Comparison of ENCODE assay signal across 13 cellular contexts in genomic region chr10:32962541-32962940, GRCh38. TPM values are rescaled to one million over a fixed set of nuclear protein-coding genes. Genes with fewer than 3 reads are reported as not detected.
DNase-seq lines count a peak whose midpoint lies in the region; ATAC-seq and TF ChIP-seq lines count a peak whose summit lies in the region.
"Had no signal": no experiment of that assay in that cellular context is flagged by ENCODE, and none has a peak within 500 bp of the region (broad histone marks: within the 10 kb centered on the region; RNA-seq: fewer than 3 reads in every experiment).

No MANE protein-coding gene starts in this region.

- H3K27me3 Mint-ChIP-seq in stimulated activated memory B cell treated with anti-CD40 and anti-IgM and Interleukin-4, amounts not matched to agents 10 μg/mL and 1 μg/mL and 100 μg/mL, for 72 hours = no peaks in the 10 kb centered on the region

- CTCF ChIA-PET in HCT116 (lab: Charles Lee) = interaction anchor here (1.4 kb wide), 1 partner anchor 46 kb away, joined by 3 read pairs; no protein-coding TSS in a partner anchor

- H3K9ac ChIP-seq in HCT116 (ENCODE audit: low read length) = peak overlapping the region; percentile 40

- peaks cover 39% of the 10 kb centered on the region for H3K4me1 Mint-ChIP-seq in stimulated activated memory B cell treated with anti-CD40 and anti-IgM and Interleukin-4, amounts not matched to agents 10 μg/mL and 1 μg/mL and 100 μg/mL, for 72 hours

- H3K9me2 ChIP-seq in HCT116 (ENCODE audit: insufficient read depth) (no peaks in the 10 kb centered on the region), hepatocyte (replicated peaks; ENCODE audit: insufficient read depth) (no peaks in the 10 kb centered on the region)

- RAD21 ChIA-PET in HCT116 (lab: Charles Lee; ENCODE audit: low non-redundant PET in 1 of 2, low total read pairs in 2 of 2, uncharacterized antibody in 2 of 2, unreplicated experiment in 2 of 2) = no interaction called here

- no TSS peak for BruUV-seq in HCT116 (replicated peaks; lab: Mats Ljungman, UMichigan)

- H3K27ac Mint-ChIP-seq in stimulated activated memory B cell treated with anti-CD40 and anti-IgM and Interleukin-4, amounts not matched to agents 10 μg/mL and 1 μg/mL and 100 μg/mL, for 72 hours = peak overlapping the region; percentile 54
- H3K27ac Mint-ChIP-seq: CD8-positive, alpha-beta T cell had no signal

- DNase-seq in HCT116 (ENCODE audit: low read depth, low spot score) = no peak
- DNase-seq in adrenal gland = no peak
- DNase-seq in hepatocyte (ENCODE audit: low spot score) = no peak
- DNase-seq in Ammon's horn (ENCODE audit: low spot score) = no peak
- DNase-seq: activated CD4-positive, alpha-beta T cell treated with anti-CD3 and anti-CD28 coated beads for 48 hours; activated gamma-delta T cell; CD8-positive, alpha-beta T cell; effector CD8-positive, alpha-beta T cell; NCI-H524 had no signal

- peaks cover 3% of the 10 kb centered on the region for H3K9me3 Mint-ChIP-seq in stimulated activated memory B cell treated with anti-CD40 and anti-IgM and Interleukin-4, amounts not matched to agents 10 μg/mL and 1 μg/mL and 100 μg/mL, for 72 hours
- H3K9me3 Mint-ChIP-seq: CD8-positive, alpha-beta T cell had no signal

- H4K20me1 ChIP-seq in HCT116 (ENCODE audit: insufficient read depth) (no peaks in the 10 kb centered on the region), hepatocyte (ENCODE audit: insufficient read depth, poor library complexity, severe bottlenecking) (no peaks in the 10 kb centered on the region)

- H3K4me3 ChIP-seq in HCT116 (replicated peaks in 1 of 2; ENCODE audit: low read depth in 1 of 2, low read length in 2 of 2) = peak overlapping the region in 1 of 2 experiments; percentile 49; a peak in 3 of 4 replicates
- H3K4me3 ChIP-seq in adrenal gland = peak overlapping the region in 1 of 4 donors; percentile 27
- H3K4me3 ChIP-seq in hepatocyte = no peak overlapping the region

- 31 to 51% (median 41%) methylated on average over 4 of the region's 4 CpGs for WGBS in adrenal gland, 4 donors
- WGBS in hepatocyte (ENCODE audit: low lambda C conversion rate, missing lambda C conversion rate) = 81% methylated on average over 4 of the region's 4 CpGs

- H3K27ac ChIP-seq in HCT116 (ENCODE audit: low read depth, low read length) = peak overlapping the region; percentile 78; the same call in 1 of the 2 replicates
- peak overlapping the region in 4 of 5 donors; percentile 60 to 90 (median 74) for H3K27ac ChIP-seq in adrenal gland
- peak overlapping the region; percentile 59 for H3K27ac ChIP-seq in hepatocyte

- H3K4me2 ChIP-seq in HCT116 (ENCODE audit: low read length) (peak overlapping the region; percentile 81), hepatocyte (no peak overlapping the region)

- H3K4me1 ChIP-seq in HCT116 (ENCODE audit: control insufficient read depth in 1 of 2, insufficient read depth in 2 of 2, low read length in 2 of 2) (peaks cover 27 to 61% of the 10 kb centered on the region in 2 experiments), adrenal gland (replicated peaks in 1 of 2) (peaks cover 19 to 37% of the 10 kb centered on the region in 2 donors), hepatocyte (ENCODE audit: insufficient read depth) (peaks cover 14% of the 10 kb centered on the region)

- H2AFZ ChIP-seq in HCT116 (ENCODE audit: low read depth, low read length, poor library complexity, severe bottlenecking) (no peak overlapping the region), hepatocyte (no peak overlapping the region)

- TF ChIP-seq POLR2A in HCT116 (IDR thresholded peaks at IDR 0.05; ENCODE audit: borderline replicate concordance, extremely low read depth, insufficient read depth, insufficient read length) (no peak), adrenal gland (IDR thresholded peaks at IDR 0.05) (no peak)

- H3K27me3 ChIP-seq in HCT116 (ENCODE audit: insufficient read depth, low read length) (no peaks in the 10 kb centered on the region), adrenal gland (no peaks in the 10 kb centered on the region), hepatocyte (no peaks in the 10 kb centered on the region)

- H3K36me3 ChIP-seq in HCT116 (ENCODE audit: control insufficient read depth in 1 of 2, insufficient read depth in 2 of 2, low read length in 2 of 2) = no peaks in the 10 kb centered on the region
- no peaks in the 10 kb centered on the region for H3K36me3 ChIP-seq in adrenal gland (replicated peaks in 1 of 2)
- H3K36me3 ChIP-seq in hepatocyte (replicated peaks; ENCODE audit: insufficient read depth, low read depth) = no peaks in the 10 kb centered on the region

- no peak for TF ChIP-seq RAD21 in HCT116 (IDR thresholded peaks at IDR 0.05; ENCODE audit: low read depth)

- intact Hi-C loops in HCT116 (cut with micrococcal nuclease) (no loop called here), adrenal gland (cut with DNase I) (no loop called here)

- POLR2A ChIA-PET in HCT116 (lab: Charles Lee) = interaction anchor here (1.9 kb wide), 1 partner anchor 18 kb away, joined by 12 read pairs; no protein-coding TSS in a partner anchor

- H3K79me2 ChIP-seq in HCT116 (ENCODE audit: insufficient read depth, low read length) (peaks cover 16% of the 10 kb centered on the region), hepatocyte (peaks cover 27% of the 10 kb centered on the region)

- no peaks in the 10 kb centered on the region for H3K9me3 ChIP-seq in HCT116 (ENCODE audit: control insufficient read depth in 1 of 2, insufficient read depth in 1 of 2, low read depth in 1 of 2, low read length in 2 of 2)
- no peaks in the 10 kb centered on the region for H3K9me3 ChIP-seq in adrenal gland (replicated peaks in 1 of 3)
- no peaks in the 10 kb centered on the region for H3K9me3 ChIP-seq in hepatocyte (ENCODE audit: low read depth)

- ATAC-seq in HCT116 = no peak
- ATAC-seq in stimulated activated memory B cell treated with anti-CD40 and anti-IgM and Interleukin-4, amounts not matched to agents 10 μg/mL and 1 μg/mL and 100 μg/mL, for 72 hours = no peak
- ATAC-seq in GM21367 (IDR thresholded peaks at IDR 0.05; ENCODE audit: unreplicated experiment) = no peak
- no peak for ATAC-seq in HG02852 (IDR thresholded peaks at IDR 0.05; ENCODE audit: unreplicated experiment)
- no peak for ATAC-seq in HG03521 (IDR thresholded peaks at IDR 0.05; ENCODE audit: unreplicated experiment)
- ATAC-seq: CD8-positive, alpha-beta T cell had no signal

- TF ChIP-seq CTCF in HCT116 (IDR thresholded peaks at IDR 0.05 in 2 of 3, conservative IDR thresholded peaks at IDR 0.05 in 1 of 3; ENCODE audit: borderline replicate concordance in 1 of 3, insufficient read depth in 1 of 3, low read depth in 2 of 3, low read length in 2 of 3) (no peak), adrenal gland (IDR thresholded peaks at IDR 0.05) (no peak), hepatocyte (IDR thresholded peaks at IDR 0.05; ENCODE audit: poor library complexity) (no peak)

- no peaks in the 10 kb centered on the region for H3K36me3 Mint-ChIP-seq in stimulated activated memory B cell treated with anti-CD40 and anti-IgM and Interleukin-4, amounts not matched to agents 10 μg/mL and 1 μg/mL and 100 μg/mL, for 72 hours

- no peak overlapping the region for H3K4me3 Mint-ChIP-seq in stimulated activated memory B cell treated with anti-CD40 and anti-IgM and Interleukin-4, amounts not matched to agents 10 μg/mL and 1 μg/mL and 100 μg/mL, for 72 hours
- H3K4me3 Mint-ChIP-seq: CD8-positive, alpha-beta T cell had no signal

TF ChIP-seq in HCT116, 20 proteins besides CTCF, POLR2A, EP300 and RAD21:
- TF ChIP-seq SRF (IDR thresholded peaks at IDR 0.05; ENCODE audit: low read depth) (no peak), CEBPB (IDR thresholded peaks at IDR 0.05; ENCODE audit: low read depth) (no peak), POLR2AphosphoS5 (IDR thresholded peaks at IDR 0.05; ENCODE audit: low read depth, low read length) (no peak), ZFX (IDR thresholded peaks at IDR 0.05) (no peak)
- TF ChIP-seq, protein P1, sequence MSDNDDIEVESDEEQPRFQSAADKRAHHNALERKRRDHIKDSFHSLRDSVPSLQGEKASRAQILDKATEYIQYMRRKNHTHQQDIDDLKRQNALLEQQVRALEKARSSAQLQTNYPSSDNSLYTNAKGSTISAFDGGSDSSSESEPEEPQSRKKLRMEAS (IDR thresholded peaks at IDR 0.05) = peak; percentile 8; the same call in 1 of the 2 replicates

RNA-seq across cellular contexts. Expression of gene ITGB1, which starts 4.5 kb away (rescaled TPM):
- 366 TPM for total RNA-seq in HCT116 (2021; ENCODE audit: unreplicated experiment)
- 200 and 253 TPM in 2 replicates for polyA plus RNA-seq in HCT116 (2012)
- 100 to 1,000 TPM; 288 to 803 (median 331) TPM for total RNA-seq in adrenal gland
- 100 to 1,000 TPM in 2 of 3 donors, 10 to 100 TPM in 1; 93.3 to 400 (median 105) TPM for polyA plus RNA-seq in adrenal gland
- total RNA-seq in hepatocyte = 552 and 564 TPM in 2 replicates
- 291 and 292 TPM in 2 replicates for polyA plus RNA-seq in hepatocyte
